Comparison of ENCODE assay signal across 16 cellular contexts in the genomic region with DNA sequence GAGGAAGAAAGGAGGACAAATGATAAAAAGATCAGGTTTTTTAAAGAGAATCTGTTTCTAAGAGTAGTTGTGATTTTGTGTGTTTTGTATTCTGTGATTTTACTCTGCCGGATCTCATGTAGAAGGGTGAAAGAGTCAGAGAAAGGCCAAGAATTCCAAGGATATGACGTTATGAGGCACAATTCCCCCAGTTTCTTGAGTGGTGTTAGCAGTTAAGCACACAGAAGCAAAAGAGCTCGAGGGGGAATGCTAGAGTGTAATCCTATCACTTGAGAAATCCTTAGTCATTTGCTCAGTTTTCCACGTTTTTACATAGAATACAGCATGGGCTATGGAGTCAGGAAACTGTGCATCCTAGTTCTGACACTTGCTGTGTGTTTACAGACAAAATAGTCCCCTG. TPM values are rescaled to one million over a fixed set of nuclear protein-coding genes. Genes with fewer than 3 reads are reported as not detected.
DNase-seq lines count a peak whose midpoint lies in the region; ATAC-seq and TF ChIP-seq lines count a peak whose summit lies in the region.
"Had no signal": no experiment of that assay in that cellular context is flagged by ENCODE, and none has a peak within 500 bp of the region (broad histone marks: within the 10 kb centered on the region; RNA-seq: fewer than 3 reads in every experiment).

No MANE protein-coding gene starts in this region.

- no peak overlapping the region for H3K4me3 ChIP-seq in mesenchymal stem cell (ENCODE audit: insufficient read depth in 1 of 2, low read depth in 1 of 2, low read length in 2 of 2)
- H3K4me3 ChIP-seq: heart left ventricle, lower lobe of right lung, ovary had no signal

- DNase-seq in A172 (ENCODE audit: low spot score) (peak; percentile 28), HFFc6 (peak; percentile 83), chondrocyte (ENCODE audit: low spot score) (no peak), mesenchymal stem cell (peak; percentile 85), D341Med (ENCODE audit: low spot score) (no peak)
- DNase-seq in activated CD4-positive, alpha-beta T cell treated with anti-CD3 and anti-CD28 coated beads for 1 hour, result no peak
- DNase-seq in stimulated activated CD4-positive, alpha-beta T cell treated with anti-CD3 and anti-CD28 coated beads, Interleukin-4, amount 100 ng/mL, for 4 hours, result no peak
- DNase-seq: GDM1, heart left ventricle, lower lobe of right lung, NCI-H1436 treated with DMSO at 0.1 percent for 48 hours, NCI-H526, ovary had no signal

- no peak overlapping the region for H3K23ac ChIP-seq in mesenchymal stem cell (ENCODE audit: low read length in 2 of 2)

- H3K4me2 ChIP-seq in mesenchymal stem cell (ENCODE audit: low read length, poor library complexity, severe bottlenecking), result peak overlapping the region; percentile 29

- TF ChIP-seq CTCF in HFFc6 (IDR thresholded peaks at IDR 0.05) (no peak), chondrocyte (IDR thresholded peaks at IDR 0.05) (no peak)

- peak overlapping the region; percentile 99 for H3K27ac ChIP-seq in mesenchymal stem cell (ENCODE audit: low read length, poor library complexity, severe bottlenecking)
- H3K27ac ChIP-seq: heart left ventricle, lower lobe of right lung, ovary had no signal

- no peak overlapping the region for H2AFZ ChIP-seq in mesenchymal stem cell (ENCODE audit: low read depth, low read length)

- peaks cover 2 to 14% of the 10 kb centered on the region in 2 experiments for H3K36me3 ChIP-seq in mesenchymal stem cell (ENCODE audit: control insufficient read depth in 1 of 2, insufficient read depth in 2 of 2, low read depth in 1 of 2, low read length in 2 of 2)
- H3K36me3 ChIP-seq: lower lobe of right lung, ovary had no signal

- H2BK15ac ChIP-seq in mesenchymal stem cell (ENCODE audit: low read depth, poor library complexity, severe bottlenecking), result no peak overlapping the region

- no peak overlapping the region for H2AK5ac ChIP-seq in mesenchymal stem cell (ENCODE audit: low read length, severe bottlenecking)

- peak overlapping the region; percentile 57 for H3K9ac ChIP-seq in mesenchymal stem cell (ENCODE audit: low read length)

- 48% methylated on average over 3 of the region's 4 CpGs for WGBS in mesenchymal stem cell

- H3K4me3 Mint-ChIP-seq in HFFc6, result peak overlapping the region; percentile 63
- H3K4me3 Mint-ChIP-seq in chondrocyte (ENCODE audit: unreplicated experiment), result no peak overlapping the region

- peaks cover 7% of the 10 kb centered on the region for H3K9me3 ChIP-seq in mesenchymal stem cell (ENCODE audit: control insufficient read depth, low read length)
- H3K9me3 ChIP-seq: lower lobe of right lung, ovary had no signal

- H3K4ac ChIP-seq in mesenchymal stem cell (ENCODE audit: low read depth in 1 of 2, low read length in 2 of 2), result no peak overlapping the region

- no peak overlapping the region for H2BK120ac ChIP-seq in mesenchymal stem cell (ENCODE audit: low read depth, low read length)

- H3K27ac Mint-ChIP-seq in HFFc6, result peak overlapping the region; percentile 89
- H3K27ac Mint-ChIP-seq in chondrocyte (ENCODE audit: unreplicated experiment), result peak overlapping the region; percentile 81
- H3K27ac Mint-ChIP-seq: activated naive CD4-positive, alpha-beta T cell treated with anti-CD3 and anti-CD28 coated beads, Interleukin-2, amount 50 U/mL, for 72 hours had no signal

- no peak overlapping the region for H4K91ac ChIP-seq in mesenchymal stem cell (ENCODE audit: low read length)

- H3K36me3 Mint-ChIP-seq in HFFc6 (ENCODE audit: low read depth), result peaks cover 34% of the 10 kb centered on the region
- H3K36me3 Mint-ChIP-seq in chondrocyte (ENCODE audit: low read depth), result peaks cover 4% of the 10 kb centered on the region

- no peak overlapping the region for H4K8ac ChIP-seq in mesenchymal stem cell (ENCODE audit: low read length)

- no peaks in the 10 kb centered on the region for H3K27me3 Mint-ChIP-seq in HFFc6 (ENCODE audit: insufficient read depth)
- H3K27me3 Mint-ChIP-seq in chondrocyte (ENCODE audit: low read depth), result no peaks in the 10 kb centered on the region

- H3K27me3 ChIP-seq in mesenchymal stem cell (ENCODE audit: control insufficient read depth in 1 of 2, insufficient read depth in 1 of 2, low read length in 2 of 2), result no peaks in the 10 kb centered on the region
- H3K27me3 ChIP-seq: heart left ventricle, ovary had no signal

- no peaks in the 10 kb centered on the region for H3K79me1 ChIP-seq in mesenchymal stem cell (replicated peaks; ENCODE audit: low read length, poor library complexity, severe bottlenecking)

- no peak overlapping the region for H3K14ac ChIP-seq in mesenchymal stem cell (ENCODE audit: low read length in 2 of 2)

- H2BK12ac ChIP-seq in mesenchymal stem cell (ENCODE audit: low read length in 2 of 2), result no peak overlapping the region

- H3K9me3 Mint-ChIP-seq in HFFc6, result 0 out of 2 replicates have a peak, but pooled peaks cover 6% of the 10 kb centered on the region
- peaks cover 6% of the 10 kb centered on the region for H3K9me3 Mint-ChIP-seq in chondrocyte (ENCODE audit: low read depth)
- H3K9me3 Mint-ChIP-seq: activated naive CD4-positive, alpha-beta T cell treated with anti-CD3 and anti-CD28 coated beads, Interleukin-2, amount 50 U/mL, for 72 hours had no signal

- no peak for ATAC-seq in HG03571 (IDR thresholded peaks at IDR 0.05; ENCODE audit: unreplicated experiment)
- ATAC-seq: activated naive CD4-positive, alpha-beta T cell treated with anti-CD3 and anti-CD28 coated beads, Interleukin-2, amount 50 U/mL, for 72 hours; HepG2 had no signal

- peaks cover 56% of the 10 kb centered on the region for H3K4me1 Mint-ChIP-seq in HFFc6 (ENCODE audit: low read depth)
- peaks cover 26% of the 10 kb centered on the region for H3K4me1 Mint-ChIP-seq in chondrocyte (ENCODE audit: low read depth)

- peaks cover 3% of the 10 kb centered on the region for H3K4me1 ChIP-seq in mesenchymal stem cell (ENCODE audit: control insufficient read depth, insufficient read depth, low read depth, low read length)
- H3K4me1 ChIP-seq: heart left ventricle, lower lobe of right lung had no signal

- H2BK5ac ChIP-seq in mesenchymal stem cell (ENCODE audit: low read depth, low read length, poor library complexity, severe bottlenecking), result peak overlapping the region; percentile 99

- H3K18ac ChIP-seq in mesenchymal stem cell (ENCODE audit: low read depth in 1 of 2, low read length in 2 of 2), result no peak overlapping the region

RNA-seq across cellular contexts. Expression of a gene that starts 34.8 kb away (rescaled TPM):
- total RNA-seq in A172 (2014; rRNA removed; shearing (Covaris generic)), result 11.0 and 13.9 TPM in 2 replicates
- 1 to 10 TPM; 6.3 to 9.4 (median 9.0) TPM for total RNA-seq in HFFc6 (2021; fragmentation: NEBNext Ultra II Directional; extraction: Animal tissue kit (Norgen Biotek cat#: 25700))
- total RNA-seq in chondrocyte, result 6.5 to 9.3 TPM (median 7.6 TPM) in 3 replicates
- 4.5 TPM for polyA plus RNA-seq in mesenchymal stem cell (2013, experiment 1 of 2)
- polyA plus RNA-seq in mesenchymal stem cell (2013, experiment 2 of 2), result 4.5 TPM

RNA-seq across cellular contexts. Expression of a gene that starts 34.9 kb away (rescaled TPM):
- 68.7 and 72.7 TPM in 2 replicates for total RNA-seq in A172 (2014; rRNA removed; shearing (Covaris generic))
- 10 to 100 TPM; 12.7 to 30.2 (median 25.4) TPM for total RNA-seq in HFFc6 (2021; fragmentation: NEBNext Ultra II Directional; extraction: Animal tissue kit (Norgen Biotek cat#: 25700))
- total RNA-seq in chondrocyte, result 4.8 to 6.5 TPM (median 5.8 TPM) in 3 replicates
- polyA plus RNA-seq in mesenchymal stem cell (2013, experiment 1 of 2), result 3.6 TPM
- 4.0 TPM for polyA plus RNA-seq in mesenchymal stem cell (2013, experiment 2 of 2)

Comparison
In these comparisons a context has a peak if more than half of its experiments do, and no peak if none do; other contexts are left out.
1. DNase-seq: peak in A172 (single experiment), HFFc6 (single experiment) and mesenchymal stem cell (single experiment); none in chondrocyte (single experiment), D341Med (single experiment), activated CD4-positive, alpha-beta T cell treated with anti-CD3 and anti-CD28 coated beads for 1 hour (single experiment) and stimulated activated CD4-positive, alpha-beta T cell treated with anti-CD3 and anti-CD28 coated beads, Interleukin-4, amount 100 ng/mL, for 4 hours (0 of 2).